18 cellular contexts compared by ENCODE assay signal in genomic region chr7:28705350-28705749, GRCh38.
DNase-seq lines count a peak whose midpoint lies in the region; ATAC-seq and TF ChIP-seq lines count a peak whose summit lies in the region.
"Had no signal": no experiment of that assay in that cellular context is flagged by ENCODE, and none has a peak within 500 bp of the region (broad histone marks: within the 10 kb centered on the region; RNA-seq: fewer than 3 reads in every experiment).

No MANE protein-coding gene starts in this region.

- no peaks in the 10 kb centered on the region for H3K4me1 Mint-ChIP-seq in activated T-cell treated with anti-CD3 and anti-CD28 coated beads, Interleukin-2, amount 50 U/mL, for 24 hours (ENCODE audit: low read depth)
- H3K4me1 Mint-ChIP-seq in type B pancreatic cell (ENCODE audit: unreplicated experiment): peaks cover 24% of the 10 kb centered on the region

- no peaks in the 10 kb centered on the region for H3K36me3 Mint-ChIP-seq in activated T-cell treated with anti-CD3 and anti-CD28 coated beads, Interleukin-2, amount 50 U/mL, for 24 hours (ENCODE audit: low read depth)
- H3K36me3 Mint-ChIP-seq in type B pancreatic cell: peaks cover 8% of the 10 kb centered on the region

- peaks cover 3% of the 10 kb centered on the region for H3K27me3 Mint-ChIP-seq in activated T-cell treated with anti-CD3 and anti-CD28 coated beads, Interleukin-2, amount 50 U/mL, for 24 hours
- H3K27me3 Mint-ChIP-seq in type B pancreatic cell: peaks cover 23% of the 10 kb centered on the region

- peaks cover 15% of the 10 kb centered on the region for H3K9me3 ChIP-seq in BLaER1
- H3K9me3 ChIP-seq: colonic mucosa, neutrophil had no signal

- H3K4me2 ChIP-seq in BLaER1: peak overlapping the region; percentile 76

- H3K9me3 Mint-ChIP-seq in activated T-cell treated with anti-CD3 and anti-CD28 coated beads, Interleukin-2, amount 50 U/mL, for 24 hours: no peaks in the 10 kb centered on the region
- peaks cover 11% of the 10 kb centered on the region for H3K9me3 Mint-ChIP-seq in type B pancreatic cell

- DNase-seq in activated T-cell treated with anti-CD3 and anti-CD28 coated beads, Interleukin-2, amount 50 U/mL, for 24 hours: no peak
- DNase-seq in SW 1271 (lab: John Stamatoyannopoulos, UW): no peak
- no peak for DNase-seq in type B pancreatic cell (ENCODE audit: extremely low spot score, unreplicated experiment)
- DNase-seq in NCI-H128 (lab: John Stamatoyannopoulos, UW; ENCODE audit: unreplicated experiment): no peak
- DNase-seq: 8988T; activated CD4-positive, alpha-beta T cell treated with anti-CD3 and anti-CD28 coated beads, Interleukin-2, amount 50 U/mL, for 4 hours; activated naive CD4-positive, alpha-beta T cell treated with anti-CD3 and anti-CD28 coated beads, Interleukin-2, amount 50 U/mL, for 16 hours; colonic mucosa; DMS79 treated with DMSO at 0.1 percent for 48 hours; H7; Kasumi-1; kidney glomerular epithelial cell; stimulated activated naive CD8-positive, alpha-beta T cell treated with anti-CD3 and anti-CD28 coated beads, Interleukin-15, Interleukin-2, amounts not matched to agents 100 U/mL and 50 U/mL, for 24 hours had no signal

- H3K27me3 ChIP-seq in BLaER1: no peaks in the 10 kb centered on the region
- H3K27me3 ChIP-seq: colonic mucosa, neutrophil had no signal

- H3K4me3 Mint-ChIP-seq in activated T-cell treated with anti-CD3 and anti-CD28 coated beads, Interleukin-2, amount 50 U/mL, for 24 hours: no peak overlapping the region
- H3K4me3 Mint-ChIP-seq in type B pancreatic cell: no peak overlapping the region

- H3K36me3 ChIP-seq in BLaER1: peaks cover 5% of the 10 kb centered on the region; the same call in 1 of the 2 replicates
- H3K36me3 ChIP-seq: colonic mucosa had no signal

- peak overlapping the region; percentile 15; the same call in 1 of the 2 replicates for H3K27ac ChIP-seq in BLaER1
- H3K27ac ChIP-seq: colonic mucosa, neutrophil had no signal

- H4K20me1 ChIP-seq in BLaER1: no peaks in the 10 kb centered on the region

- peak; percentile 77 for ATAC-seq in GM19043 (IDR thresholded peaks at IDR 0.05; ENCODE audit: low read depth, unreplicated experiment)
- ATAC-seq in HG02623 (IDR thresholded peaks at IDR 0.05; ENCODE audit: unreplicated experiment): peak; percentile 91
- peak; percentile 95 for ATAC-seq in HG03432 (IDR thresholded peaks at IDR 0.05; ENCODE audit: unreplicated experiment)
- ATAC-seq: stimulated activated naive CD8-positive, alpha-beta T cell treated with anti-CD3 and anti-CD28 coated beads, Interleukin-15, Interleukin-2, amounts not matched to agents 100 U/mL and 50 U/mL, for 24 hours had no signal

- H3K4me3 ChIP-seq in BLaER1: 0 out of 2 replicates have a peak overlapping the region, but pooled peaks have one; percentile 3
- H3K4me3 ChIP-seq: colonic mucosa had no signal

- peaks cover 56% of the 10 kb centered on the region for H3K4me1 ChIP-seq in BLaER1
- H3K4me1 ChIP-seq: colonic mucosa had no signal

- H3K9ac ChIP-seq in BLaER1: no peak overlapping the region

- no peak overlapping the region for H3K27ac Mint-ChIP-seq in activated T-cell treated with anti-CD3 and anti-CD28 coated beads, Interleukin-2, amount 50 U/mL, for 24 hours
- no peak overlapping the region for H3K27ac Mint-ChIP-seq in type B pancreatic cell

- TF ChIP-seq CTCF in type B pancreatic cell (conservative IDR thresholded peaks at IDR 0.05): no peak
